Comparison of ENCODE assay signal across 30 cellular contexts in the genomic region with DNA sequence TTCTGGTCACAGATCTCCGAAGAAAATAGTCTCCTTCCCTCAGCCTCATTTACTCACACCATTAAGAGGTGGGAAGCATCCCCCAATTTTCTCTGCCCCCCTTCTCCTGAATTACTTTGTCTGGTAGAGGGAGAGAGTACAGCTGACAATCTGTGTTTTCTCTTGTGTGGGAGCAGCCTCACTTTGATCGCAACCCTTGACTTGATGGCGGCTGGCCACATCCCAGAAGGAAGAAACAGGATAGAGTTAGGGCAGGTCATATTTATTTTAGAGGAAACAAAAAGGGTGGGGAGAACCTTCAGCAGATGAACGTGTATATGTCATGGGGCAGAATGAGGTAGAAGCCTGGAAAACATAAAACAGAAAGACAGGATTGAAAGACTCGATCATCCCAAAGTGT.
"Had no signal": no experiment of that assay in that cellular context is flagged by ENCODE, and none has a peak within 500 bp of the region (broad histone marks: within the 10 kb centered on the region; RNA-seq: fewer than 3 reads in every experiment).

No MANE protein-coding gene starts in this region.

- H3K4me3 Mint-ChIP-seq: immature natural killer cell; memory B cell; mesothelial cell of epicardium; naive thymus-derived CD8-positive, alpha-beta T cell; neural crest cell; stimulated activated effector memory CD8-positive, alpha-beta T cell treated with anti-CD3 and anti-CD28 coated beads, Interleukin-12 subunit alpha, Interleukin-12 subunit beta, amount 100 ng/mL, for 72 hours had no signal

- H3K27ac Mint-ChIP-seq: immature natural killer cell; memory B cell; mesothelial cell of epicardium; progenitor cell of endocrine pancreas; stimulated activated effector memory CD8-positive, alpha-beta T cell treated with anti-CD3 and anti-CD28 coated beads, Interleukin-12 subunit alpha, Interleukin-12 subunit beta, amount 100 ng/mL, for 72 hours had no signal

- DNase-seq: dermis blood vessel endothelial cell; effector memory CD4-positive, alpha-beta T cell; foreskin keratinocyte; heart right ventricle; hippocampal formation; immature natural killer cell; islet precursor cell; kidney glomerular epithelial cell; naive thymus-derived CD8-positive, alpha-beta T cell; stimulated activated CD4-positive, alpha-beta T cell treated with anti-CD3 and anti-CD28 coated beads, Interleukin-12 subunit alpha, Interleukin-12 subunit beta, amount 100 ng/mL, for 4 hours; stimulated activated CD4-positive, alpha-beta T cell treated with anti-CD3 and anti-CD28 coated beads, Interleukin-1b, Interleukin-23, amount 100 ng/mL, for 48 hours; stimulated activated CD4-positive, alpha-beta T cell treated with anti-CD3 and anti-CD28 coated beads, Interleukin-4, amount 100 ng/mL, for 24 hours; stimulated activated naive CD4-positive, alpha-beta T cell treated with Interleukin-2 at 50 U/mL for 16 hours; stomach; thyroid gland; trophoblast cell had no signal

- H3K4me3 ChIP-seq: coronary artery, esophagus muscularis mucosa, gastroesophageal sphincter, heart right ventricle, lung, smooth muscle cell, stomach, thyroid gland, vagina had no signal

- H3K4me2 ChIP-seq: smooth muscle cell had no signal

- H3K36me3 Mint-ChIP-seq: immature natural killer cell; memory B cell; mesothelial cell of epicardium; naive thymus-derived CD8-positive, alpha-beta T cell; stimulated activated effector memory CD8-positive, alpha-beta T cell treated with anti-CD3 and anti-CD28 coated beads, Interleukin-12 subunit alpha, Interleukin-12 subunit beta, amount 100 ng/mL, for 72 hours had no signal

- H3K27ac ChIP-seq: coronary artery, esophagus muscularis mucosa, foreskin keratinocyte, gastroesophageal sphincter, heart right ventricle, parathyroid adenoma, stomach, thyroid gland, vagina had no signal

- H3K4me1 Mint-ChIP-seq: immature natural killer cell, memory B cell had no signal

- H3K4me1 ChIP-seq: esophagus muscularis mucosa, foreskin keratinocyte, gastroesophageal sphincter, heart right ventricle, parathyroid adenoma, stomach, thyroid gland, vagina had no signal

- H3K9me3 ChIP-seq: thyroid gland, vagina had no signal

- H3K9me3 Mint-ChIP-seq: memory B cell; stimulated activated effector memory CD8-positive, alpha-beta T cell treated with anti-CD3 and anti-CD28 coated beads, Interleukin-12 subunit alpha, Interleukin-12 subunit beta, amount 100 ng/mL, for 72 hours had no signal

- H3K27me3 ChIP-seq: foreskin keratinocyte, gastroesophageal sphincter, thyroid gland, vagina had no signal

- H3K9ac ChIP-seq: parathyroid adenoma had no signal

- H3K36me3 ChIP-seq: esophagus muscularis mucosa, gastroesophageal sphincter, heart right ventricle, stomach, thyroid gland, vagina had no signal

- ATAC-seq: foreskin keratinocyte; gastroesophageal sphincter; left lobe of liver; naive thymus-derived CD8-positive, alpha-beta T cell; sciatic nerve; stimulated activated effector memory CD8-positive, alpha-beta T cell treated with anti-CD3 and anti-CD28 coated beads, Interleukin-12 subunit alpha, Interleukin-12 subunit beta, amount 100 ng/mL, for 72 hours had no signal
